Comparison of ENCODE assay signal across 9 cellular contexts in genomic region chr14:99899578-99900178, GRCh38.
DNase-seq lines count a peak whose midpoint lies in the region; ATAC-seq and TF ChIP-seq lines count a peak whose summit lies in the region.
"Had no signal": no experiment of that assay in that cellular context is flagged by ENCODE, and none has a peak within 500 bp of the region (broad histone marks: within the 10 kb centered on the region; RNA-seq: fewer than 3 reads in every experiment).

No MANE protein-coding gene starts in this region.

- RAD21 ChIA-PET in HCT116 (lab: Charles Lee; ENCODE audit: low non-redundant PET in 1 of 2, low total read pairs in 2 of 2, uncharacterized antibody in 2 of 2, unreplicated experiment in 2 of 2), result interaction anchor here in 1 of 2 experiments (0.7 kb wide), 1 partner anchor 32 kb away, joined by 3 read pairs; no protein-coding TSS in a partner anchor

- H3K4me1 ChIP-seq in HCT116 (ENCODE audit: control insufficient read depth in 1 of 2, insufficient read depth in 2 of 2, low read length in 2 of 2) (no peaks in the 10 kb centered on the region), right lobe of liver (peaks cover 0 to 11% (median 0%) of the 10 kb centered on the region in 4 donors)

- POLR2A ChIA-PET in HCT116 (lab: Charles Lee), result no interaction called here

- no peaks in the 10 kb centered on the region for H3K27me3 ChIP-seq in HCT116 (ENCODE audit: insufficient read depth, low read length)
- H3K27me3 ChIP-seq in right lobe of liver, result no peaks in the 10 kb centered on the region

- intact Hi-C loops in HCT116 (cut with micrococcal nuclease) (no loop called here), right lobe of liver (cut with DNase I) (no loop called here), Calu3 (cut with micrococcal nuclease; ENCODE audit: unreplicated experiment) (no loop called here)

- peak; percentile 8 for DNase-seq in HCT116 (ENCODE audit: low read depth, low spot score)
- no peak for DNase-seq in right lobe of liver
- DNase-seq in activated CD4-positive, alpha-beta T cell treated with anti-CD3 and anti-CD28 coated beads for 1 hour, result no peak
- no peak for DNase-seq in Calu3
- DNase-seq in activated CD4-positive, alpha-beta T cell treated with anti-CD3 and anti-CD28 coated beads for 48 hours, result no peak

- no peaks in the 10 kb centered on the region for H3K4me1 Mint-ChIP-seq in Calu3 (ENCODE audit: low read depth, unreplicated experiment)

- TF ChIP-seq CTCF in C4-2B (conservative IDR thresholded peaks at IDR 0.05), result peak; percentile 83
- peak; percentile 34 to 62 (median 34); a peak in 3 of 6 replicates for TF ChIP-seq CTCF in HCT116 (IDR thresholded peaks at IDR 0.05 in 2 of 3, conservative IDR thresholded peaks at IDR 0.05 in 1 of 3; ENCODE audit: borderline replicate concordance in 1 of 3, insufficient read depth in 1 of 3, low read depth in 2 of 3, low read length in 2 of 3)
- TF ChIP-seq CTCF in VCaP (conservative IDR thresholded peaks at IDR 0.05), result peak; percentile 78
- peak; percentile 40 to 65 (median 58) for TF ChIP-seq CTCF in right lobe of liver (IDR thresholded peaks at IDR 0.05)
- TF ChIP-seq CTCF in Calu3 (IDR thresholded peaks at IDR 0.05; ENCODE audit: unreplicated experiment), result no peak

- BruUV-seq in HCT116 (replicated peaks; lab: Mats Ljungman, UMichigan) (no TSS peak), Calu3 (replicated peaks; lab: Mats Ljungman, UMichigan) (no TSS peak)

- H3K9me3 Mint-ChIP-seq in Calu3 (ENCODE audit: low read depth, unreplicated experiment), result no peaks in the 10 kb centered on the region

- CTCF ChIA-PET in HCT116 (lab: Charles Lee), result interaction anchor here (0.6 to 1.8 kb wide), 10 partner anchors 11 to 484 kb away, joined by 3 to 7 read pairs (median 4); partner anchors contain the start of gene CYP46A1
- CTCF ChIA-PET in Calu3 (lab: Charles Lee), result interaction anchor here (0.7 to 1.0 kb wide), 3 partner anchors 29 to 419 kb away, joined by 3 to 4 read pairs (median 3); partner anchors contain the start of genes CCNK and SETD3

- H3K9me2 ChIP-seq in HCT116 (ENCODE audit: insufficient read depth), result no peaks in the 10 kb centered on the region

- H2AFZ ChIP-seq in HCT116 (ENCODE audit: low read depth, low read length, poor library complexity, severe bottlenecking), result peak overlapping the region; percentile 62

- H3K4me2 ChIP-seq in HCT116 (ENCODE audit: low read length), result no peak overlapping the region

- TF ChIP-seq POLR2A in HCT116 (IDR thresholded peaks at IDR 0.05; ENCODE audit: borderline replicate concordance, extremely low read depth, insufficient read depth, insufficient read length) (no peak), right lobe of liver (IDR thresholded peaks at IDR 0.05) (no peak)

- H3K4me3 ChIP-seq in HCT116 (replicated peaks in 1 of 2; ENCODE audit: low read depth in 1 of 2, low read length in 2 of 2), result no peak overlapping the region
- H3K4me3 ChIP-seq in right lobe of liver, result no peak overlapping the region

- no peaks in the 10 kb centered on the region for H3K36me3 Mint-ChIP-seq in Calu3 (ENCODE audit: insufficient read depth, unreplicated experiment)

- no peaks in the 10 kb centered on the region for H3K27me3 Mint-ChIP-seq in Calu3 (ENCODE audit: unreplicated experiment)

- 50% methylated on average over 7 of the region's 7 CpGs for WGBS in right lobe of liver (ENCODE audit: insufficient coverage, low coverage, low lambda C conversion rate, missing lambda C conversion rate)

- H3K4me3 Mint-ChIP-seq in Calu3 (ENCODE audit: low read depth, unreplicated experiment), result no peak overlapping the region

- no peaks in the 10 kb centered on the region for H3K9me3 ChIP-seq in HCT116 (ENCODE audit: control insufficient read depth in 1 of 2, insufficient read depth in 1 of 2, low read depth in 1 of 2, low read length in 2 of 2)
- no peaks in the 10 kb centered on the region for H3K9me3 ChIP-seq in right lobe of liver
- H3K9me3 ChIP-seq: neutrophil had no signal

- H4K20me1 ChIP-seq in HCT116 (ENCODE audit: insufficient read depth), result no peaks in the 10 kb centered on the region

- no peak; the same call in 1 of the 2 replicates for TF ChIP-seq RAD21 in HCT116 (IDR thresholded peaks at IDR 0.05; ENCODE audit: low read depth)

- H3K27ac ChIP-seq in C4-2B, result no peak overlapping the region
- no peak overlapping the region for H3K27ac ChIP-seq in HCT116 (ENCODE audit: low read depth, low read length)
- no peak overlapping the region for H3K27ac ChIP-seq in VCaP
- H3K27ac ChIP-seq in right lobe of liver, result no peak overlapping the region
- H3K27ac ChIP-seq: neutrophil had no signal

- no peaks in the 10 kb centered on the region for H3K79me2 ChIP-seq in HCT116 (ENCODE audit: insufficient read depth, low read length)

- H3K36me3 ChIP-seq in HCT116 (ENCODE audit: control insufficient read depth in 1 of 2, insufficient read depth in 2 of 2, low read length in 2 of 2) (no peaks in the 10 kb centered on the region), right lobe of liver (no peaks in the 10 kb centered on the region)
- H3K36me3 ChIP-seq: neutrophil had no signal

- no peak overlapping the region for H3K9ac ChIP-seq in HCT116 (ENCODE audit: low read length)

- no peak overlapping the region for H3K27ac Mint-ChIP-seq in Calu3 (ENCODE audit: unreplicated experiment)

- ATAC-seq in HCT116 (peak; percentile 60), right lobe of liver (peak in 3 of 4 donors; percentile 46 to 50 (median 48)), HG03159 (IDR thresholded peaks at IDR 0.05; ENCODE audit: unreplicated experiment) (no peak)

TF ChIP-seq in HCT116, 20 proteins besides CTCF, POLR2A, EP300 and RAD21:
- no peak for TF ChIP-seq CBX3 (IDR thresholded peaks at IDR 0.05; ENCODE audit: low read depth)
- no peak for TF ChIP-seq SIN3A (IDR thresholded peaks at IDR 0.05; ENCODE audit: low read depth)
- no peak for TF ChIP-seq SP1 (IDR thresholded peaks at IDR 0.05; ENCODE audit: low read depth)
- no peak for TF ChIP-seq ZFX (IDR thresholded peaks at IDR 0.05)
- no peak for TF ChIP-seq POLR2AphosphoS5 (IDR thresholded peaks at IDR 0.05; ENCODE audit: low read depth, low read length)
- no peak for TF ChIP-seq FOSL1 (IDR thresholded peaks at IDR 0.05; ENCODE audit: low read depth)
